ENCODE assay signal across 8 cellular contexts in the genomic region with DNA sequence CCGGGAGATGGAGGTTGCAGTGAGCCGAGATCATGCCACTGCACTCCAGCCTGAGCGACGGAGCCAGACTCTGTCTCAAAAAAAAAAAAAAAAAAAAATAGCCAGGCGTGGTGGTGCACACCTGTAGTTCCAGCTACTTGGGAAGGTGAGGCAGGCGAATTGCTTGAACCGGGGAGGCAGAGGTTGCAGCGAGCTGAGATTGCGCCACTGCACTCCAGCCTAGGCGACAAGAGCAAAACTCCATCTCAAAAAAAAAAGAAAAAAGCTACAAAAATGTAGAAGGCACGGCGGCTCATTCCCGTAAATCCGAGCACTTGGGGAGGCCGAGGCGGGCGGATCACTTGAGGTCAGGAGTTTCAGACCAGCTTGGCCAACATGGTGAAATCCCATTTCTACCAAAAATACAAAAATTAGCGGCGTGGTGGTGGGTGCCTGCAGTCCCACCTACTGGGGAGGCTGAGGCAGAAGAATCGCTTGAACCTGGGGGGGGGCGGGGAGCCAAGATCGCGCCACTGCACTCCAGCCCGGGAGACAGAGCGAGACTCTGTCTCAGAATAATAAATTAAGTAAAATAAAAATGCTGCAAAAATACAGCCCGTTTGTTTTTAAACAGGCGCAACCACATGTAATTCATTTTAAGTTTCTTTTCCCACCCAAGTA. TPM values are rescaled to one million over a fixed set of nuclear protein-coding genes. Genes with fewer than 3 reads are reported as not detected.
A peak's percentile ranks its signal among the peaks of the same experiment; 100 is the strongest.
DNase-seq lines count a peak whose midpoint lies in the region; ATAC-seq and TF ChIP-seq lines count a peak whose summit lies in the region.
"Not testable (repeated sequence)": the region's sequence is repeated elsewhere in the genome, so short reads cannot be mapped to it uniquely, and the experiment has no call there.
"Had no signal": no experiment of that assay in that cellular context is flagged by ENCODE, and none has a peak within 500 bp of the region (broad histone marks: within the 10 kb centered on the region; RNA-seq: fewer than 3 reads in every experiment).

No MANE protein-coding gene starts in this region.

- not testable (repeated sequence) for H3F3A ChIP-seq in OCI-LY1 (ENCODE audit: insufficient read depth, low read length)

- CTCF ChIA-PET in CD4-positive, alpha-beta memory T cell (lab: Charles Lee; ENCODE audit: partially characterized antibody), result interaction anchor here (0.7 to 2.1 kb wide), 5 partner anchors 16 to 153 kb away, joined by 3 to 9 read pairs (median 6); partner anchors contain the start of gene MAN1B1

- H4K20me1 ChIP-seq in OCI-LY1 (ENCODE audit: insufficient read depth, low read length), result not testable (repeated sequence)

- ATAC-seq in activated naive CD8-positive, alpha-beta T cell treated with anti-CD3 and anti-CD28 coated beads, Interleukin-2, amount 10 ng/mL, durations not matched to agents 7 days and 5 days (ENCODE audit: low read depth); stimulated activated naive B cell treated with anti-CD40 and anti-IgM and Interleukin-4, amounts not matched to agents 10 μg/mL and 1 μg/mL and 100 μg/mL, for 72 hours (replicated peaks): not testable (repeated sequence)

- not testable (repeated sequence) for TF ChIP-seq POLR2A in esophagus squamous epithelium (IDR thresholded peaks at IDR 0.05)

- H3K9me3 Mint-ChIP-seq in CD4-positive, alpha-beta memory T cell; activated naive CD8-positive, alpha-beta T cell treated with anti-CD3 and anti-CD28 coated beads, Interleukin-2, amount 10 ng/mL, durations not matched to agents 7 days and 5 days; stimulated activated naive B cell treated with anti-CD40 and anti-IgM and Interleukin-4, amounts not matched to agents 10 μg/mL and 1 μg/mL and 100 μg/mL, for 72 hours: not testable (repeated sequence)

- WGBS in esophagus squamous epithelium, 2 donors, result 37 to 59% methylated on average over 21 of the region's 27 CpGs

- peaks cover 10 to 12% of the 10 kb centered on the region in 2 donors for H3K36me3 Mint-ChIP-seq in CD4-positive, alpha-beta memory T cell
- peaks cover 20% of the 10 kb centered on the region for H3K36me3 Mint-ChIP-seq in activated naive CD8-positive, alpha-beta T cell treated with anti-CD3 and anti-CD28 coated beads, Interleukin-2, amount 10 ng/mL, durations not matched to agents 7 days and 5 days
- peaks cover 19 to 30% of the 10 kb centered on the region in 2 donors for H3K36me3 Mint-ChIP-seq in stimulated activated naive B cell treated with anti-CD40 and anti-IgM and Interleukin-4, amounts not matched to agents 10 μg/mL and 1 μg/mL and 100 μg/mL, for 72 hours

- peaks cover 42% of the 10 kb centered on the region for H3K4me1 ChIP-seq in CD4-positive, alpha-beta memory T cell (ENCODE audit: insufficient read depth, low read length)
- peaks cover 38% of the 10 kb centered on the region for H3K4me1 ChIP-seq in OCI-LY1 (ENCODE audit: insufficient read depth, low read length, severe bottlenecking)
- peaks cover 43 to 84% (median 43%) of the 10 kb centered on the region in 3 donors for H3K4me1 ChIP-seq in esophagus squamous epithelium
- peaks cover 55% of the 10 kb centered on the region for H3K4me1 ChIP-seq in mononuclear cell (ENCODE audit: insufficient read depth, low read length)

- not testable (repeated sequence) for H3K9me2 ChIP-seq in OCI-LY1 (ENCODE audit: low read depth, low read length)

- peak overlapping the region; percentile 54 to 85 (median 74) for H3K4me3 Mint-ChIP-seq in CD4-positive, alpha-beta memory T cell
- peak overlapping the region; percentile 78 for H3K4me3 Mint-ChIP-seq in activated naive CD8-positive, alpha-beta T cell treated with anti-CD3 and anti-CD28 coated beads, Interleukin-2, amount 10 ng/mL, durations not matched to agents 7 days and 5 days
- peak overlapping the region; percentile 86 to 94 for H3K4me3 Mint-ChIP-seq in stimulated activated naive B cell treated with anti-CD40 and anti-IgM and Interleukin-4, amounts not matched to agents 10 μg/mL and 1 μg/mL and 100 μg/mL, for 72 hours

- DNase-seq in CD4-positive, alpha-beta memory T cell; activated naive CD8-positive, alpha-beta T cell treated with anti-CD3 and anti-CD28 coated beads, Interleukin-2, amount 10 ng/mL, durations not matched to agents 7 days and 5 days; esophagus squamous epithelium (lab: John Stamatoyannopoulos, UW); stimulated activated naive B cell treated with anti-CD40 and anti-IgM and Interleukin-4, amounts not matched to agents 10 μg/mL and 1 μg/mL and 100 μg/mL, for 72 hours: not testable (repeated sequence)

- H2AFZ ChIP-seq in OCI-LY1 (ENCODE audit: low read length), result not testable (repeated sequence)

- TF ChIP-seq CTCF in OCI-LY1 (IDR thresholded peaks at IDR 0.05; ENCODE audit: low read length); esophagus squamous epithelium (IDR thresholded peaks at IDR 0.05): not testable (repeated sequence)

- H3K36me3 ChIP-seq in CD4-positive, alpha-beta memory T cell (ENCODE audit: insufficient read depth, low read length), result peaks cover 18% of the 10 kb centered on the region
- H3K36me3 ChIP-seq in OCI-LY1 (ENCODE audit: insufficient read depth, low read length) (peaks cover 28% of the 10 kb centered on the region), esophagus squamous epithelium (peaks cover 6 to 21% (median 21%) of the 10 kb centered on the region in 3 donors)

- H3K9me3 ChIP-seq in CD4-positive, alpha-beta memory T cell (ENCODE audit: control insufficient read depth in 1 of 2, low read length in 2 of 2); OCI-LY1 (ENCODE audit: low read length); esophagus squamous epithelium; mononuclear cell (ENCODE audit: low read depth, low read length): not testable (repeated sequence)

- H3K9ac ChIP-seq in OCI-LY1 (ENCODE audit: low read length), result peak overlapping the region; percentile 86

- H3K4me1 Mint-ChIP-seq in CD4-positive, alpha-beta memory T cell, result peaks cover 6 to 43% (median 25%) of the 10 kb centered on the region in 4 donors
- peaks cover 24% of the 10 kb centered on the region for H3K4me1 Mint-ChIP-seq in activated naive CD8-positive, alpha-beta T cell treated with anti-CD3 and anti-CD28 coated beads, Interleukin-2, amount 10 ng/mL, durations not matched to agents 7 days and 5 days
- H3K4me1 Mint-ChIP-seq in stimulated activated naive B cell treated with anti-CD40 and anti-IgM and Interleukin-4, amounts not matched to agents 10 μg/mL and 1 μg/mL and 100 μg/mL, for 72 hours, result peaks cover 42 to 80% of the 10 kb centered on the region in 2 donors

- H3K27ac Mint-ChIP-seq in CD4-positive, alpha-beta memory T cell, result peak overlapping the region in 6 of 7 donors; percentile 35 to 89 (median 68)
- H3K27ac Mint-ChIP-seq in activated naive CD8-positive, alpha-beta T cell treated with anti-CD3 and anti-CD28 coated beads, Interleukin-2, amount 10 ng/mL, durations not matched to agents 7 days and 5 days, result peak overlapping the region; percentile 34
- H3K27ac Mint-ChIP-seq in stimulated activated naive B cell treated with anti-CD40 and anti-IgM and Interleukin-4, amounts not matched to agents 10 μg/mL and 1 μg/mL and 100 μg/mL, for 72 hours, result peak overlapping the region; percentile 77

- intact Hi-C loops in CD4-positive, alpha-beta memory T cell (cut with micrococcal nuclease), result loop anchor here (2.0 to 5.0 kb wide), 2 partner anchors 313 to 368 kb away; partner anchors contain the start of gene ARRDC1
- intact Hi-C loops in esophagus squamous epithelium (cut with DNase I), result loop anchor here (10.0 kb wide), 1 partner anchor 55 kb away; the partner anchor contains the start of genes ANAPC2 and SSNA1

- peak overlapping the region; percentile 66 for H3K4me2 ChIP-seq in OCI-LY1 (ENCODE audit: low read length)

- H3K79me2 ChIP-seq in OCI-LY1 (ENCODE audit: insufficient read depth, low read length), result not testable (repeated sequence)

- H3K27me3 ChIP-seq in CD4-positive, alpha-beta memory T cell (ENCODE audit: insufficient read depth, low read length); OCI-LY1 (ENCODE audit: insufficient read depth, low read length); mononuclear cell (ENCODE audit: insufficient read depth, low read length): not testable (repeated sequence)
- peaks cover 0 to 16% (median 0%) of the 10 kb centered on the region in 4 donors for H3K27me3 ChIP-seq in esophagus squamous epithelium

- H3K4me3 ChIP-seq in CD4-positive, alpha-beta memory T cell (ENCODE audit: low read length in 2 of 2), result peak overlapping the region in 1 of 2 donors; percentile 57
- peak overlapping the region; percentile 73 for H3K4me3 ChIP-seq in OCI-LY1 (ENCODE audit: low read depth, low read length, poor library complexity, severe bottlenecking)
- H3K4me3 ChIP-seq in esophagus squamous epithelium, result peak overlapping the region; percentile 60 to 97 (median 83)
- H3K4me3 ChIP-seq in mononuclear cell (ENCODE audit: low read length), result peak overlapping the region; percentile 61

- not testable (repeated sequence) for H3K27me3 Mint-ChIP-seq in CD4-positive, alpha-beta memory T cell; activated naive CD8-positive, alpha-beta T cell treated with anti-CD3 and anti-CD28 coated beads, Interleukin-2, amount 10 ng/mL, durations not matched to agents 7 days and 5 days; stimulated activated naive B cell treated with anti-CD40 and anti-IgM and Interleukin-4, amounts not matched to agents 10 μg/mL and 1 μg/mL and 100 μg/mL, for 72 hours

- peak overlapping the region; percentile 75 for H3K27ac ChIP-seq in CD4-positive, alpha-beta memory T cell (ENCODE audit: low read depth, low read length)
- H3K27ac ChIP-seq in OCI-LY1 (ENCODE audit: low read depth, low read length, poor library complexity, severe bottlenecking) (peak overlapping the region; percentile 67), esophagus squamous epithelium (peak overlapping the region; percentile 94 to 100 (median 95))

- POLR2A ChIA-PET in CD4-positive, alpha-beta memory T cell (lab: Charles Lee; ENCODE audit: partially characterized antibody), result interaction anchor here (0.8 to 10.3 kb wide), 31 partner anchors 13 to 876 kb away, joined by 3 to 260 read pairs (median 8); partner anchors contain the start of genes CLIC3, CYSRT1, DNLZ and DPP7
- POLR2A ChIA-PET in activated naive CD8-positive, alpha-beta T cell treated with anti-CD3 and anti-CD28 coated beads, Interleukin-2, amount 10 ng/mL, durations not matched to agents 7 days and 5 days (lab: Charles Lee), result interaction anchor here (0.6 to 6.7 kb wide), 26 partner anchors 9 to 379 kb away, joined by 3 to 171 read pairs (median 10); partner anchors contain the start of genes ANAPC2, CYSRT1, DPP7 and MAN1B1

RNA-seq across cellular contexts. Expression of gene TUBB4B, which starts 1.4 kb away (rescaled TPM):
- 100 to 1,000 TPM in 1 of 2 experiments, 10 to 100 TPM in 1; 99.8 to 103 TPM for total RNA-seq in CD4-positive, alpha-beta memory T cell
- polyA plus RNA-seq in CD4-positive, alpha-beta memory T cell, result 10 to 100 TPM; 53.1 to 64.1 TPM
- 100 to 1,000 TPM; 241 to 249 TPM for total RNA-seq in activated naive CD8-positive, alpha-beta T cell treated with anti-CD3 and anti-CD28 coated beads, Interleukin-2, amount 10 ng/mL, durations not matched to agents 7 days and 5 days
- total RNA-seq in esophagus squamous epithelium (100 to 1,000 TPM; 367 to 753 (median 540) TPM), mononuclear cell (67.9 TPM)

RNA-seq across cellular contexts. Expression of gene SLC34A3, which starts 9.0 kb away (rescaled TPM):
- total RNA-seq in CD4-positive, alpha-beta memory T cell, result not detected
- not detected for polyA plus RNA-seq in CD4-positive, alpha-beta memory T cell
- total RNA-seq in activated naive CD8-positive, alpha-beta T cell treated with anti-CD3 and anti-CD28 coated beads, Interleukin-2, amount 10 ng/mL, durations not matched to agents 7 days and 5 days, result not detected
- 1 to 10 TPM in 1 of 4 donors, under 1 TPM in 2, not detected in 1; 0.11 to 1.7 (median 0.38) TPM for total RNA-seq in esophagus squamous epithelium
- not detected for total RNA-seq in mononuclear cell
- total RNA-seq: sciatic nerve; T-helper 1 cell treated with Interleukin-12 subunit alpha and Interleukin-12 subunit beta and Interleukin-4 antibody, amounts not matched to agents 30 ng/mL and 1 ng/mL, for 36 hours had no signal

RNA-seq across cellular contexts. Expression of gene STPG3, which starts 11.4 kb away (rescaled TPM):
- not detected for total RNA-seq in CD4-positive, alpha-beta memory T cell
- polyA plus RNA-seq in CD4-positive, alpha-beta memory T cell, result not detected
- not detected for total RNA-seq in activated naive CD8-positive, alpha-beta T cell treated with anti-CD3 and anti-CD28 coated beads, Interleukin-2, amount 10 ng/mL, durations not matched to agents 7 days and 5 days
- not detected for total RNA-seq in esophagus squamous epithelium
- total RNA-seq in mononuclear cell, result not detected
- total RNA-seq: sciatic nerve had no signal

RNA-seq across cellular contexts. Expression of gene RNF224, which starts 12.4 kb away (rescaled TPM):
- total RNA-seq in CD4-positive, alpha-beta memory T cell, result not detected
- not detected for polyA plus RNA-seq in CD4-positive, alpha-beta memory T cell
- not detected for total RNA-seq in activated naive CD8-positive, alpha-beta T cell treated with anti-CD3 and anti-CD28 coated beads, Interleukin-2, amount 10 ng/mL, durations not matched to agents 7 days and 5 days
- total RNA-seq in esophagus squamous epithelium, result 1 to 10 TPM; 1.2 to 5.2 (median 3.0) TPM
- 0.10 TPM for total RNA-seq in mononuclear cell
- total RNA-seq: sciatic nerve; T-helper 1 cell treated with Interleukin-12 subunit alpha and Interleukin-12 subunit beta and Interleukin-4 antibody, amounts not matched to agents 30 ng/mL and 1 ng/mL, for 36 hours had no signal

RNA-seq across cellular contexts. Expression of gene CYSRT1, which starts 14.7 kb away (rescaled TPM):
- under 1 TPM in 1 of 2 experiments, not detected in 1; 0.25 TPM for total RNA-seq in CD4-positive, alpha-beta memory T cell
- polyA plus RNA-seq in CD4-positive, alpha-beta memory T cell, result not detected
- under 1 TPM; 0.45 to 0.55 TPM for total RNA-seq in activated naive CD8-positive, alpha-beta T cell treated with anti-CD3 and anti-CD28 coated beads, Interleukin-2, amount 10 ng/mL, durations not matched to agents 7 days and 5 days
- total RNA-seq in esophagus squamous epithelium (100 to 1,000 TPM; 114 to 301 (median 152) TPM), mononuclear cell (0.21 TPM)
- total RNA-seq: sciatic nerve had no signal
